8 cellular contexts compared by ENCODE assay signal in the genomic region with DNA sequence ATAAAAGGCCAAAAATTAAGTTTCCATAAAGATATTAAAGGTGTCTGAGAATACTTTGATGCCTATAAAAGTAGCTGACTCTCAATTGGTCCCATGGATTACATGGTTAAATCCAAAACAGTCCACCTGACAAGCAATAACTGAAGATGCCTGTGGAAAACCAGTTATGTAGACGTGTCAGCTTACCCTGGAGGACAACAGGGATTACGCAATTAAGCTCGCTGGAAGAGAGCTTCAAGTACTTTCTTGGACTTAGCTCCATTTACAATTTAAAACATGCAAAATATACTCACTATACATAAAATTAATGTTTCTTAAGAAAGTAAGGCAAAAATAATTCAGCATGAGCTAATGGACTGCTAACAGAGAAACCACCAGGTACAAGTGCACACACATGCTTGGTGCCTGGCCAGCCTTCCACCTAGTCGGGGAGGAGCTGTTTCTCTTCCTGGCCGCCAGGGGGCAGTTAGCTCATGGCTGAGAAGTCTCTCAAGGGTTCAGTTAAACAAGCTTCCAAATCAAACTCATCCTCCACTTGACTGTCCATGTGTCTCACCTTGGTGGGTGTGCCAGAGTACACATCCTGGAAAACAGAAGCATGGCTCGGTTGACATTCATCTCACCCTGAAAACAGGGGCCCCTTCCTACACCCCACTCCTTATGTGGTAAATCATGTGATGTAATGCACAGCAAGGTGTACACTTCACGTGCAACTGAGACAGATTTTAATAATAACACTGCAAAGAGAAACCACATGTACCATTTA. TPM values are rescaled to one million over a fixed set of nuclear protein-coding genes. Genes with fewer than 3 reads are reported as not detected.
DNase-seq lines count a peak whose midpoint lies in the region; ATAC-seq and TF ChIP-seq lines count a peak whose summit lies in the region.

No MANE protein-coding gene starts in this region.

- no peaks in the 10 kb centered on the region for H3K27me3 Mint-ChIP-seq in activated B cell treated with CpG ODN at 0.5 μM for 24 hours

- TF ChIP-seq CTCF in GM10266 (IDR thresholded peaks at IDR 0.05; ENCODE audit: control insufficient read depth, insufficient read depth, low read depth, missing control alignments) (peak; percentile 91), activated B cell treated with CpG ODN at 0.5 μM for 24 hours (IDR thresholded peaks at IDR 0.05) (peak; percentile 87)

- no peak overlapping the region for H3K27ac Mint-ChIP-seq in activated B cell treated with CpG ODN at 0.5 μM for 24 hours

- intact Hi-C loops in activated B cell treated with CpG ODN at 0.5 μM for 24 hours (cut with micrococcal nuclease): loop anchor here (1.0 kb wide), 4 partner anchors 19 to 206 kb away; partner anchors contain the start of gene SLBP

- no peaks in the 10 kb centered on the region for H3K9me3 Mint-ChIP-seq in activated B cell treated with CpG ODN at 0.5 μM for 24 hours

- ATAC-seq in HG02981 (IDR thresholded peaks at IDR 0.05; ENCODE audit: unreplicated experiment) (peak; percentile 74), activated B cell treated with CpG ODN at 0.5 μM for 24 hours (ENCODE audit: low read depth) (peak; percentile 99), left lobe of liver (peak; percentile 99), HG02610 (IDR thresholded peaks at IDR 0.05; ENCODE audit: unreplicated experiment) (no peak)

- H3K4me3 Mint-ChIP-seq in activated B cell treated with CpG ODN at 0.5 μM for 24 hours: no peak overlapping the region

- CTCF ChIA-PET in activated B cell treated with CpG ODN at 0.5 μM for 24 hours (lab: Charles Lee): interaction anchor here (0.7 to 7.8 kb wide), 20 partner anchors 9 to 216 kb away, joined by 3 to 286 read pairs (median 5); partner anchors contain the start of genes FAM53A, SLBP, TACC3 and TMEM129

- H3K27ac ChIP-seq in caudate nucleus (ENCODE audit: low read depth, low read length): no peak overlapping the region

- peaks cover 3% of the 10 kb centered on the region for H3K4me1 Mint-ChIP-seq in activated B cell treated with CpG ODN at 0.5 μM for 24 hours

- H3K36me3 Mint-ChIP-seq in activated B cell treated with CpG ODN at 0.5 μM for 24 hours (ENCODE audit: low read depth): peaks cover 56% of the 10 kb centered on the region

- peak; percentile 78 for DNase-seq in GM10266 (ENCODE audit: extremely low spot score)
- DNase-seq in NCI-H2227 treated with DMSO at 0.1 percent for 48 hours (lab: John Stamatoyannopoulos, UW): peak; percentile 16
- DNase-seq in activated B cell treated with CpG ODN at 0.5 μM for 24 hours: peak; percentile 65
- peak in 33 of 61 donors; percentile 9 to 70 (median 28) for DNase-seq in caudate nucleus (lab: John Stamatoyannopoulos, UW)
- DNase-seq in left lobe of liver (ENCODE audit: low spot score): peak; percentile 79
- peak; percentile 60 to 68 for DNase-seq in stimulated activated CD4-positive, alpha-beta T cell treated with anti-CD3 and anti-CD28 coated beads, Interleukin-4, amount 100 ng/mL, for 48 hours (ENCODE audit: low read depth in 2 of 2)

- POLR2A ChIA-PET in activated B cell treated with CpG ODN at 0.5 μM for 24 hours (lab: Charles Lee): interaction anchor here (0.7 to 2.1 kb wide), 8 partner anchors 15 to 35 kb away, joined by 3 to 23 read pairs (median 8); partner anchors contain the start of genes SLBP, TACC3 and TMEM129

RNA-seq across cellular contexts. Expression of gene FAM53A, which starts 9.2 kb away (rescaled TPM):
- total RNA-seq in activated B cell treated with CpG ODN at 0.5 μM for 24 hours: 0.81 and 1.2 TPM in 2 replicates
- total RNA-seq in left lobe of liver: 2.2 TPM

RNA-seq across cellular contexts. Expression of gene SLBP, which starts 18.8 kb away (rescaled TPM):
- 34.0 and 37.8 TPM in 2 replicates for total RNA-seq in activated B cell treated with CpG ODN at 0.5 μM for 24 hours
- 12.3 TPM for total RNA-seq in left lobe of liver

RNA-seq across cellular contexts. Expression of gene TMEM129, which starts 27.8 kb away (rescaled TPM):
- 23.6 and 23.7 TPM in 2 replicates for total RNA-seq in activated B cell treated with CpG ODN at 0.5 μM for 24 hours
- 30.3 TPM for total RNA-seq in left lobe of liver

RNA-seq across cellular contexts. Expression of gene TACC3, which starts 28.0 kb away (rescaled TPM):
- total RNA-seq in activated B cell treated with CpG ODN at 0.5 μM for 24 hours (16.1 and 20.5 TPM in 2 replicates), left lobe of liver (4.5 TPM)

Comparison
In these comparisons a context has a peak if more than half of its experiments do, and no peak if none do; other contexts are left out.
1. DNase-seq: peak in every context shown above with its lines; median percentile 79 in left lobe of liver; 78 in GM10266; 65 in activated B cell treated with CpG ODN at 0.5 μM for 24 hours; 64 in stimulated activated CD4-positive, alpha-beta T cell treated with anti-CD3 and anti-CD28 coated beads, Interleukin-4, amount 100 ng/mL, for 48 hours; 28 in caudate nucleus; 16 in NCI-H2227 treated with DMSO at 0.1 percent for 48 hours.